ENCODE assay signal across 8 cellular contexts in the genomic region with DNA sequence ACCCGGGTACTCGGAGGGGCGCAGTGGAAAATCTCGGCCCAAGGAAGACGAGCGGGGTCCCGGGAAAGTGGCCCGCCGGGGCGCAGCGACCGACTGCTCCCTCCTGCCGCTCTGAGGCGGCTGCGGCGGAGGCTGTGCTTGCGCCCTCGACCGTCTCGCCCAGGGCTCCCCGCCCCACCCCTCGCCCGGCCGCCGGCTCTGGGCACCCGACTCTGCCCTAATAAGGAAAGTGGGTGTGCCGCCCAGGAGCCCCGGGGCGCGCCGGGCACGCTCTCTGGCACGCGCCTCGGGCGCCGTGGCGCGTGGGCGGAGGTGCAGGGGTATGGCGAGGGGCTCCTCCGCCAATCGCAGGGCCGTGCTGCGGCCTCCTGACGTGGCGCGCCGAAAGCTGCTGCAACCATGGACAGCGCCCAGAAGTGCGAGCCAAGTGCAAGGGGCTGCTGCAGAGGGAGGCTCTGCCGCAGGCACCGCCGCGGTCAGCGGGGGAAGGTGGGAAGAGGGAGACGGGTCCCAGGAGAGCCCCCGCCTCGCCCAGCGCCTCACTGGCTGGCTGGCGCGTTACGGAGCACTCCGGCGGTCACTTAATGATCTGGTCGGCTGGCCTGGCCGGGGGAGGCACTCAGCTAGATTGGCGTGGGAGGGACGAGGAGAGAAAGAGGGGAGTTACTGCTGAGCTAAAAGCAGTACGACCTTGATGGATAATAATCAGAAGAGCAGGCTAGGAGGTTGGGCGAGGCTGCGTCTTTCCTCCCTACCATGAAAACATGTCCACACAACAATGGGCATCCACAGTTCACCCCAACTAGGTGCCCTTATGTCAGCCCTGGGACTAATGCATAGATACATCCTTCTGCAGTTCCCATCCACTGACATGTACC. TPM values are rescaled to one million over a fixed set of nuclear protein-coding genes. Genes with fewer than 3 reads are reported as not detected.
DNase-seq lines count a peak whose midpoint lies in the region; ATAC-seq, FAIRE-seq and TF ChIP-seq lines count a peak whose summit lies in the region.

A gene with protein sequence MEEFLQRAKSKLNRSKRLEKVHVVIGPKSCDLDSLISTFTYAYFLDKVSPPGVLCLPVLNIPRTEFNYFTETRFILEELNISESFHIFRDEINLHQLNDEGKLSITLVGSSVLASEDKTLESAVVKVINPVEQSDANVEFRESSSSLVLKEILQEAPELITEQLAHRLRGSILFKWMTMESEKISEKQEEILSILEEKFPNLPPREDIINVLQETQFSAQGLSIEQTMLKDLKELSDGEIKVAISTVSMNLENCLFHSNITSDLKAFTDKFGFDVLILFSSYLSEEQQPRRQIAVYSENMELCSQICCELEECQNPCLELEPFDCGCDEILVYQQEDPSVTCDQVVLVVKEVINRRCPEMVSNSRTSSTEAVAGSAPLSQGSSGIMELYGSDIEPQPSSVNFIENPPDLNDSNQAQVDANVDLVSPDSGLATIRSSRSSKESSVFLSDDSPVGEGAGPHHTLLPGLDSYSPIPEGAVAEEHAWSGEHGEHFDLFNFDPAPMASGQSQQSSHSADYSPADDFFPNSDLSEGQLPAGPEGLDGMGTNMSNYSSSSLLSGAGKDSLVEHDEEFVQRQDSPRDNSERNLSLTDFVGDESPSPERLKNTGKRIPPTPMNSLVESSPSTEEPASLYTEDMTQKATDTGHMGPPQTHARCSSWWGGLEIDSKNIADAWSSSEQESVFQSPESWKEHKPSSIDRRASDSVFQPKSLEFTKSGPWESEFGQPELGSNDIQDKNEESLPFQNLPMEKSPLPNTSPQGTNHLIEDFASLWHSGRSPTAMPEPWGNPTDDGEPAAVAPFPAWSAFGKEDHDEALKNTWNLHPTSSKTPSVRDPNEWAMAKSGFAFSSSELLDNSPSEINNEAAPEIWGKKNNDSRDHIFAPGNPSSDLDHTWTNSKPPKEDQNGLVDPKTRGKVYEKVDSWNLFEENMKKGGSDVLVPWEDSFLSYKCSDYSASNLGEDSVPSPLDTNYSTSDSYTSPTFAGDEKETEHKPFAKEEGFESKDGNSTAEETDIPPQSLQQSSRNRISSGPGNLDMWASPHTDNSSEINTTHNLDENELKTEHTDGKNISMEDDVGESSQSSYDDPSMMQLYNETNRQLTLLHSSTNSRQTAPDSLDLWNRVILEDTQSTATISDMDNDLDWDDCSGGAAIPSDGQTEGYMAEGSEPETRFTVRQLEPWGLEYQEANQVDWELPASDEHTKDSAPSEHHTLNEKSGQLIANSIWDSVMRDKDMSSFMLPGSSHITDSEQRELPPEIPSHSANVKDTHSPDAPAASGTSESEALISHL (N-terminal part only) (minus strand): TSS at position 131 of the 878 bp plus-strand sequence. CDS start 151 bp downstream, outside the sequence.

- peak; percentile 76 for DNase-seq in EH (ENCODE audit: low read depth)
- DNase-seq in HS-27A (ENCODE audit: low read depth), result peak; percentile 71
- peak; percentile 17 for DNase-seq in RCC 7860 (ENCODE audit: low spot score)
- peak; percentile 27 to 84 (median 62) for DNase-seq in dorsolateral prefrontal cortex
- DNase-seq in left kidney (ENCODE audit: low read depth, low spot score), result peak; percentile 98
- no peak for DNase-seq in stimulated activated effector memory CD8-positive, alpha-beta T cell treated with anti-CD3 and anti-CD28 coated beads, Interleukin-12 subunit alpha, Interleukin-12 subunit beta, amount 100 ng/mL, for 72 hours (ENCODE audit: low spot score in 2 of 2)

- peak within 1 kb of the TSS; percentile 20 to 98 (median 86) for H3K27ac ChIP-seq in dorsolateral prefrontal cortex

- peak; percentile 54 for ATAC-seq in stimulated activated effector memory CD8-positive, alpha-beta T cell treated with anti-CD3 and anti-CD28 coated beads, Interleukin-12 subunit alpha, Interleukin-12 subunit beta, amount 100 ng/mL, for 72 hours
- ATAC-seq in GM19452 (IDR thresholded peaks at IDR 0.05; ENCODE audit: unreplicated experiment) (no peak), GM19467 (IDR thresholded peaks at IDR 0.05; ENCODE audit: unreplicated experiment) (no peak)

- peaks cover 4% of the 10 kb centered on the region for H3K4me1 Mint-ChIP-seq in stimulated activated effector memory CD8-positive, alpha-beta T cell treated with anti-CD3 and anti-CD28 coated beads, Interleukin-12 subunit alpha, Interleukin-12 subunit beta, amount 100 ng/mL, for 72 hours

- no peaks in the 10 kb centered on the region for H3K36me3 Mint-ChIP-seq in stimulated activated effector memory CD8-positive, alpha-beta T cell treated with anti-CD3 and anti-CD28 coated beads, Interleukin-12 subunit alpha, Interleukin-12 subunit beta, amount 100 ng/mL, for 72 hours

- peaks cover 0 to 5% (median 0%) of the 10 kb centered on the region in 45 donors for H3K27me3 ChIP-seq in dorsolateral prefrontal cortex

- H3K4me3 Mint-ChIP-seq in stimulated activated effector memory CD8-positive, alpha-beta T cell treated with anti-CD3 and anti-CD28 coated beads, Interleukin-12 subunit alpha, Interleukin-12 subunit beta, amount 100 ng/mL, for 72 hours, result no peak within 1 kb of the TSS

- no peak within 1 kb of the TSS for H3K27ac Mint-ChIP-seq in stimulated activated effector memory CD8-positive, alpha-beta T cell treated with anti-CD3 and anti-CD28 coated beads, Interleukin-12 subunit alpha, Interleukin-12 subunit beta, amount 100 ng/mL, for 72 hours

- peak within 1 kb of the TSS; percentile 41 to 89 (median 69) for H3K4me3 ChIP-seq in dorsolateral prefrontal cortex

- H3K9me3 Mint-ChIP-seq in stimulated activated effector memory CD8-positive, alpha-beta T cell treated with anti-CD3 and anti-CD28 coated beads, Interleukin-12 subunit alpha, Interleukin-12 subunit beta, amount 100 ng/mL, for 72 hours, result peaks cover 2% of the 10 kb centered on the region

- no peak for FAIRE-seq in RCC 7860 (lab: Jason Lieb, UNC)

- TF ChIP-seq CTCF in dorsolateral prefrontal cortex (IDR thresholded peaks at IDR 0.05 in 54 of 56, conservative IDR thresholded peaks at IDR 0.05 in 2 of 56; ENCODE audit: low read depth in 1 of 56, partially characterized antibody in 56 of 56), result peak in 19 of 56 donors; percentile 6 to 33 (median 19)

- intact Hi-C loops in dorsolateral prefrontal cortex (cut with DNase I), result loop anchor here (5.0 kb wide), 3 partner anchors 36 to 94 kb away; no protein-coding TSS in a partner anchor

RNA-seq across cellular contexts. Expression of the gene that starts here (rescaled TPM):
- total RNA-seq in dorsolateral prefrontal cortex, result 100 to 1,000 TPM in 119 of 120 experiments, 10 to 100 TPM in 1; 85.1 to 471 (median 248) TPM

Comparison
In these comparisons a context has a peak if more than half of its experiments do, and no peak if none do; other contexts are left out.
1. DNase-seq: peak in EH (single experiment), HS-27A (single experiment), RCC 7860 (single experiment), dorsolateral prefrontal cortex (10 of 10) and left kidney (single experiment); none in stimulated activated effector memory CD8-positive, alpha-beta T cell treated with anti-CD3 and anti-CD28 coated beads, Interleukin-12 subunit alpha, Interleukin-12 subunit beta, amount 100 ng/mL, for 72 hours (0 of 2).